In the genomic region with DNA sequence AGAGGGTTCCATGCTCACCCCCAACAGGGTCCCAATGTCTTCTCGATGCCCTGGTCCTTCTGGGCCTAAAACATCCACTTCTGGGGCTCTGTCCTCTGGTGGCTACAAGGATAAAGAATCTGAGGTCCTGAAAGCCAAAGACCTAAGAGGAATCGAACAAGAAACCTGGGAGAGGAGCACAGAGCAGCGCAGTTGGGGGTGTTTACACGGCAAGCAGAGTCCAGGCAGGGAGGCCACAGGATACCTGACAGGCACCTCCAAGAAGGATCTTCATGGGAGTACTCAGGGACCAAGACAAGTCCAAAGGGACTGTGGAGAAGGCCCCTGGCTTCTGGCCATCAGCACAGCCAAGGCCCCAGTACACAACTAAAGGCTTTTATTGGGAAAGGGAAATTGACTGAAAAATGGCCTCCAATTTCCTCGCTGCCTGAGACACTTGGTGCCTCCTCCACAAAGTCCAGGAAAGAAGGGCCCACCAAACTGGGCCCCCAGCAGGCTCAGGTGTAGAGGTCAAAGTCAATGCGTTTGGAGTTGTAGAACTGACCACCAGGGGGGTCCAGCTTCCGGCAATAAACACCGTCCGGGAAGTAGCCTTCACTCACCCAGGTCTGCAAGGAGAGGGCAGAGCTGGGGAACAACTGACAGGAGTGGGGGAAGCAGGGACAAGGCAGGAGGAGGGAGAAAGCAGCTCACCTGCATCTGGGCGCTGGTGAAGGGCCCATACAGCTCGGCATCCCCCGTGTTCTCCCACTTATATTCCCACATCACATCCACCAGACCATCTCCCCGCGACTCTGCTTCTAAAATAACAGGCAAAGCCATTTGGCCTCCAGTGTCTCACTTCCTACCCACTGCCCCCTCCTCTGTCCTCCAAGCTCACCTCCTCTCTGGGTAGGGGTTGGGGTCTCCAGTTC, we compare ENCODE assay signal across 10 cellular contexts. TPM values are rescaled to one million over a fixed set of nuclear protein-coding genes. Genes with fewer than 3 reads are reported as not detected.
DNase-seq lines count a peak whose midpoint lies in the region; ATAC-seq and TF ChIP-seq lines count a peak whose summit lies in the region.
"Had no signal": no experiment of that assay in that cellular context is flagged by ENCODE, and none has a peak within 500 bp of the region (broad histone marks: within the 10 kb centered on the region; RNA-seq: fewer than 3 reads in every experiment).

No MANE protein-coding gene starts in this region.

- H3K9me3 ChIP-seq in left lung = no peaks in the 10 kb centered on the region
- no peaks in the 10 kb centered on the region for H3K9me3 ChIP-seq in stomach

- no peaks in the 10 kb centered on the region for H3K27me3 Mint-ChIP-seq in activated CD4-positive, alpha-beta T cell treated with anti-CD3 and anti-CD28 coated beads for 36 hours

- H3K4me1 ChIP-seq in left lung (peaks cover 22 to 62% of the 10 kb centered on the region in 2 donors), stomach (peaks cover 49 to 69% (median 59%) of the 10 kb centered on the region in 4 donors)

- intact Hi-C loops in activated CD4-positive, alpha-beta T cell treated with anti-CD3 and anti-CD28 coated beads for 36 hours (cut with DNase I, micrococcal nuclease) = no loop called here
- intact Hi-C loops in left lung (cut with DNase I) (no loop called here), stomach (cut with DNase I; ENCODE audit: low total_unique reads) (no loop called here)

- H3K36me3 ChIP-seq in left lung = peaks cover 0 to 61% of the 10 kb centered on the region in 2 donors
- H3K36me3 ChIP-seq in stomach = peaks cover 29 to 54% (median 50%) of the 10 kb centered on the region in 4 donors

- H3K36me3 Mint-ChIP-seq in activated CD4-positive, alpha-beta T cell treated with anti-CD3 and anti-CD28 coated beads for 36 hours (ENCODE audit: low read depth) = peaks cover 31% of the 10 kb centered on the region
- H3K36me3 Mint-ChIP-seq in activated naive CD4-positive, alpha-beta T cell treated with anti-CD3 and anti-CD28 coated beads, Interleukin-2, amount 50 U/mL, for 72 hours = peaks cover 12 to 30% of the 10 kb centered on the region in 2 donors

- no peak for ATAC-seq in activated CD4-positive, alpha-beta T cell treated with anti-CD3 and anti-CD28 coated beads for 36 hours
- no peak for ATAC-seq in activated naive CD4-positive, alpha-beta T cell treated with anti-CD3 and anti-CD28 coated beads, Interleukin-2, amount 50 U/mL, for 72 hours
- ATAC-seq in left lung = no peak
- ATAC-seq in HG03097 (IDR thresholded peaks at IDR 0.05; ENCODE audit: low FRiP score, unreplicated experiment) = no peak
- no peak for ATAC-seq in GM21576 (IDR thresholded peaks at IDR 0.05; ENCODE audit: unreplicated experiment)

- H3K4me3 ChIP-seq in left lung (no peak overlapping the region), stomach (peak overlapping the region in 1 of 4 donors; percentile 92)

- peaks cover 41% of the 10 kb centered on the region for H3K4me1 Mint-ChIP-seq in activated CD4-positive, alpha-beta T cell treated with anti-CD3 and anti-CD28 coated beads for 36 hours

- CTCF ChIA-PET in activated CD4-positive, alpha-beta T cell treated with anti-CD3 and anti-CD28 coated beads for 36 hours (lab: Charles Lee) = interaction anchor here (2.1 kb wide), 1 partner anchor 56 kb away, joined by 9 read pairs; no protein-coding TSS in a partner anchor

- H3K27me3 ChIP-seq in left lung (no peaks in the 10 kb centered on the region), stomach (no peaks in the 10 kb centered on the region)

- POLR2A ChIA-PET in activated CD4-positive, alpha-beta T cell treated with anti-CD3 and anti-CD28 coated beads for 36 hours (lab: Charles Lee) = no interaction called here

- TF ChIP-seq EP300 in stomach (IDR thresholded peaks at IDR 0.05) = no peak

- no peak for TF ChIP-seq POLR2A in stomach (IDR thresholded peaks at IDR 0.05)

- peak overlapping the region; percentile 13 for H3K27ac Mint-ChIP-seq in activated CD4-positive, alpha-beta T cell treated with anti-CD3 and anti-CD28 coated beads for 36 hours
- H3K27ac Mint-ChIP-seq in activated naive CD4-positive, alpha-beta T cell treated with anti-CD3 and anti-CD28 coated beads, Interleukin-2, amount 50 U/mL, for 72 hours = peak overlapping the region; percentile 79 to 93

- DNase-seq in activated CD4-positive, alpha-beta T cell treated with anti-CD3 and anti-CD28 coated beads for 36 hours = no peak
- no peak for DNase-seq in activated CD4-positive, alpha-beta T cell treated with anti-CD3 and anti-CD28 coated beads, Interleukin-2, amount 50 U/mL, for 4 hours
- DNase-seq in activated naive CD4-positive, alpha-beta T cell treated with anti-CD3 and anti-CD28 coated beads, Interleukin-2, amount 50 U/mL, for 72 hours (ENCODE audit: low spot score in 2 of 2) = peak in 1 of 2 donors; percentile 52
- DNase-seq in left lung (peak in 1 of 2 donors; percentile 2), stomach (no peak), amygdala (lab: John Stamatoyannopoulos, UW) (no peak)
- DNase-seq: RPMI8226 had no signal

- WGBS in stomach, 5 donors = 82 to 86% (median 85%) methylated on average over 14 of the region's 14 CpGs

- no peaks in the 10 kb centered on the region for H3K9me3 Mint-ChIP-seq in activated CD4-positive, alpha-beta T cell treated with anti-CD3 and anti-CD28 coated beads for 36 hours (ENCODE audit: low read depth)
- H3K9me3 Mint-ChIP-seq in activated naive CD4-positive, alpha-beta T cell treated with anti-CD3 and anti-CD28 coated beads, Interleukin-2, amount 50 U/mL, for 72 hours = no peaks in the 10 kb centered on the region

- H3K27ac ChIP-seq in left lung (peak overlapping the region; percentile 26 to 53), stomach (peak overlapping the region in 4 of 5 donors; percentile 95 to 98 (median 97))

- H3K4me3 Mint-ChIP-seq in activated CD4-positive, alpha-beta T cell treated with anti-CD3 and anti-CD28 coated beads for 36 hours = peak overlapping the region; percentile 24

- TF ChIP-seq CTCF in left lung (IDR thresholded peaks at IDR 0.05) (no peak), stomach (IDR thresholded peaks at IDR 0.05) (no peak)

RNA-seq across cellular contexts. Expression of a gene that starts 2.4 kb away (rescaled TPM):
- 10 to 100 TPM; 42.3 to 51.8 TPM for total RNA-seq in activated CD4-positive, alpha-beta T cell treated with anti-CD3 and anti-CD28 coated beads for 36 hours
- 10 to 100 TPM; 57.3 to 64.4 TPM for total RNA-seq in activated naive CD4-positive, alpha-beta T cell treated with anti-CD3 and anti-CD28 coated beads, Interleukin-2, amount 50 U/mL, for 72 hours
- total RNA-seq in left lung = 10 to 100 TPM; 53.2 to 57.6 TPM
- 10 to 100 TPM in 4 of 5 donors, 1 to 10 TPM in 1; 8.8 to 30.8 (median 18.3) TPM for total RNA-seq in stomach
- 10 to 100 TPM; 37.1 to 45.2 (median 41.4) TPM for polyA plus RNA-seq in stomach

RNA-seq across cellular contexts. Expression of a gene that starts 17.5 kb away (rescaled TPM):
- 10 to 100 TPM; 38.1 to 43.4 TPM for total RNA-seq in activated CD4-positive, alpha-beta T cell treated with anti-CD3 and anti-CD28 coated beads for 36 hours
- total RNA-seq in activated naive CD4-positive, alpha-beta T cell treated with anti-CD3 and anti-CD28 coated beads, Interleukin-2, amount 50 U/mL, for 72 hours = 10 to 100 TPM; 52.5 to 69.5 TPM
- 10 to 100 TPM; 32.7 to 43.7 TPM for total RNA-seq in left lung
- total RNA-seq in stomach = 10 to 100 TPM; 25.1 to 89.2 (median 33.2) TPM
- polyA plus RNA-seq in stomach = 10 to 100 TPM; 20.5 to 25.0 (median 22.0) TPM

RNA-seq across cellular contexts. Expression of a gene that starts 21.9 kb away (rescaled TPM):
- total RNA-seq in activated CD4-positive, alpha-beta T cell treated with anti-CD3 and anti-CD28 coated beads for 36 hours = 1 to 10 TPM in 1 of 2 experiments, under 1 TPM in 1; 0.69 to 1.6 TPM
- total RNA-seq in activated naive CD4-positive, alpha-beta T cell treated with anti-CD3 and anti-CD28 coated beads, Interleukin-2, amount 50 U/mL, for 72 hours = 1 to 10 TPM in 1 of 2 donors, under 1 TPM in 1; 0.97 to 1.2 TPM
- 1 to 10 TPM in 1 of 2 donors, not detected in 1; 1.6 TPM for total RNA-seq in left lung
- total RNA-seq in stomach = not detected
- polyA plus RNA-seq in stomach = 1 to 10 TPM in 2 of 3 donors, not detected in 1; 1.6 to 4.7 TPM
- total RNA-seq: A673 had no signal

RNA-seq across cellular contexts. Expression of a gene that starts 29.6 kb away (rescaled TPM):
- total RNA-seq in activated CD4-positive, alpha-beta T cell treated with anti-CD3 and anti-CD28 coated beads for 36 hours = 100 to 1,000 TPM; 155 to 159 TPM
- total RNA-seq in activated naive CD4-positive, alpha-beta T cell treated with anti-CD3 and anti-CD28 coated beads, Interleukin-2, amount 50 U/mL, for 72 hours = 100 to 1,000 TPM; 161 to 208 TPM
- total RNA-seq in left lung (1 to 10 TPM; 2.9 to 6.3 TPM), stomach (1 to 10 TPM in 3 of 5 donors, under 1 TPM in 1, not detected in 1; 0.72 to 6.2 (median 3.9) TPM)
- polyA plus RNA-seq in stomach = 10 to 100 TPM in 1 of 3 donors, 1 to 10 TPM in 2; 5.2 to 10.5 (median 7.0) TPM

RNA-seq across cellular contexts. Expression of a gene that starts 42.5 kb away (rescaled TPM):
- total RNA-seq in activated CD4-positive, alpha-beta T cell treated with anti-CD3 and anti-CD28 coated beads for 36 hours = 10 to 100 TPM; 10.6 to 11.0 TPM
- 10 to 100 TPM in 1 of 2 donors, 1 to 10 TPM in 1; 7.6 to 10.9 TPM for total RNA-seq in activated naive CD4-positive, alpha-beta T cell treated with anti-CD3 and anti-CD28 coated beads, Interleukin-2, amount 50 U/mL, for 72 hours
- total RNA-seq in left lung (1 to 10 TPM; 7.0 TPM), stomach (10 to 100 TPM in 1 of 5 donors, 1 to 10 TPM in 4; 4.0 to 33.6 (median 5.4) TPM)
- 1 to 10 TPM; 3.9 to 5.5 (median 4.6) TPM for polyA plus RNA-seq in stomach
